Comparison of ENCODE assay signal across 1 cellular context in the genomic region with DNA sequence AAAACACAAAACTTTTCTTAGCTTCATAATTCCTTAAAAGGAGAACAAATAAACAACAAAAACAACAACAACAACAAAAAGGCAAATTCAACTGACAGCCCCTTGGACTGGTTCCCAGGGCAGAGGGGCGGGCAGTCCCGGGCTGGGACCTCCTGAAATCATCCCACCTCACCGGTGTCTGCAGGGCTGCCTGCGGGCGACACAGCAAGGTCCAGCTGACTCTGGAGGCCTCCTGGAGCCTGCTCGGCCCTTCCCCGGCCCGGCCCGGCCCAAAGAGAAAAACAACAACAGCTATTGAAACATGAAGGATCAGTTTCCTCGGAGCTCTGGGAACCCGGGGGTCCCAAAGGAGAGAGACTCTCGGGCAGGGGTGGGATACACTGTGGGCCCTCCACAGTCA.
TF ChIP-seq lines count a peak whose summit lies in the region.

No MANE protein-coding gene starts in this region.

TF ChIP-seq in endothelial cell of umbilical vein, 7 proteins besides CTCF, POLR2A, EP300 and RAD21:
- TF ChIP-seq FOS (IDR thresholded peaks at IDR 0.05; ENCODE audit: borderline replicate concordance, insufficient read depth, low read length) = no peak
- no peak for TF ChIP-seq EZH2 (IDR thresholded peaks at IDR 0.05; ENCODE audit: borderline replicate concordance, low read depth, low read length, severe bottlenecking)
